In the genomic region with DNA sequence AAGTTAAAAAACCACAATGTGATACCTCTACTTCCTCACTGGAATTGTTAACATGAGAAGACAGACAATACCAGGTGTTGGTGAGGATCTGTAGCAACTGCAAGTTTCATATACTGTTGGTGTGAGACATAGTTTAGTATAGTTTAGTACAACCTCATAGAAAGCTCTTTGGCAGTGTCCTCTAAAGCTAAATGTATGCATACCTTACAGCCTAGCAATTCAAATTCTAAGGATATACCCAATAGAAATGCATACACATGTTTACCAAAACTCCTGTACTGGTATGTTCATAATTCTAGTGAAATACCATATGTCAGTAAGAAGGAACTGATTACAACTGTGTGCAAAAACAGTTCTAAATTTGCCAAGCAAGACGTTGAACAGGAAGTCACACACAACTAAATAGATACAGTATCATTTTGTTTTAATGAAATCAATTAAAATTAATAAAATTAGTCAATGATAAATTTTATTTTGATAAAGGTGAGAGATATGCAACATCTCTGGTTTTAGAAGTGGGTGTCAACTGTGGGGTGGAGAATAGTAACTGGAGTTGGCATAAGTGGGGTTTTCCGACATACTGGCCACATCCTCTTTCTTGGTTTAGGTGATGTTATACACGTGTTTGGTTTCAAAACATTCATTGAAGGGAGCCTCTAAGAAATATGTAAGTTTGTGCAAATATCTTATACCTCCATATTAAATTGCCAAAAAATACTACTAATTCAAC, we compare ENCODE assay signal across 7 cellular contexts.
DNase-seq lines count a peak whose midpoint lies in the region; ATAC-seq and TF ChIP-seq lines count a peak whose summit lies in the region.

No MANE protein-coding gene starts in this region.

- WGBS in spleen, 5 donors, result 16 to 34% (median 21%) methylated on average over 3 of the region's 3 CpGs
- 61% methylated on average over 3 of the region's 3 CpGs for WGBS in esophagus muscularis mucosa

- H3K4me3 ChIP-seq in OCI-LY1 (ENCODE audit: low read depth, low read length, poor library complexity, severe bottlenecking) (no peak overlapping the region), spleen (no peak overlapping the region), esophagus muscularis mucosa (no peak overlapping the region)

- no peaks in the 10 kb centered on the region for H4K20me1 ChIP-seq in OCI-LY1 (ENCODE audit: insufficient read depth, low read length)

- TF ChIP-seq CTCF in OCI-LY1 (IDR thresholded peaks at IDR 0.05; ENCODE audit: low read length) (no peak), spleen (IDR thresholded peaks at IDR 0.05 in 8 of 11, conservative IDR thresholded peaks at IDR 0.05 in 3 of 11) (no peak), esophagus muscularis mucosa (IDR thresholded peaks at IDR 0.05) (no peak)

- intact Hi-C loops in spleen (cut with DNase I; ENCODE audit: low total_unique reads) (no loop called here), esophagus muscularis mucosa (cut with DNase I) (no loop called here)

- ATAC-seq in GM19025 (IDR thresholded peaks at IDR 0.05; ENCODE audit: low read depth, unreplicated experiment) (peak; percentile 89), HG02852 (IDR thresholded peaks at IDR 0.05; ENCODE audit: unreplicated experiment) (peak; percentile 92)

- peaks cover 34% of the 10 kb centered on the region for H3K4me1 ChIP-seq in OCI-LY1 (ENCODE audit: insufficient read depth, low read length, severe bottlenecking)
- H3K4me1 ChIP-seq in spleen, result peaks cover 8 to 25% (median 11%) of the 10 kb centered on the region in 6 donors
- H3K4me1 ChIP-seq in esophagus muscularis mucosa, result no peaks in the 10 kb centered on the region

- H3K36me3 ChIP-seq in OCI-LY1 (ENCODE audit: insufficient read depth, low read length) (no peaks in the 10 kb centered on the region; the same call in 1 of the 2 replicates), spleen (no peaks in the 10 kb centered on the region), esophagus muscularis mucosa (no peaks in the 10 kb centered on the region)

- peaks cover 8% of the 10 kb centered on the region; the same call in 1 of the 2 replicates for H3K9me3 ChIP-seq in OCI-LY1 (ENCODE audit: low read length)
- H3K9me3 ChIP-seq in spleen, result peaks cover 0 to 7% (median 0%) of the 10 kb centered on the region in 8 donors
- no peaks in the 10 kb centered on the region for H3K9me3 ChIP-seq in esophagus muscularis mucosa

- H3K27me3 ChIP-seq in OCI-LY1 (ENCODE audit: insufficient read depth, low read length) (no peaks in the 10 kb centered on the region), spleen (replicated peaks in 1 of 7) (no peaks in the 10 kb centered on the region), esophagus muscularis mucosa (no peaks in the 10 kb centered on the region)

- DNase-seq in spleen (no peak), NCI-H1694 treated with DMSO at 0.1 percent for 48 hours (lab: John Stamatoyannopoulos, UW) (no peak), SHP77 (lab: John Stamatoyannopoulos, UW) (no peak), esophagus muscularis mucosa (ENCODE audit: extremely low spot score) (no peak)

- H3K4me2 ChIP-seq in OCI-LY1 (ENCODE audit: low read length), result peak overlapping the region; percentile 43; the same call in 1 of the 2 replicates

- TF ChIP-seq POLR2A in spleen (IDR thresholded peaks at IDR 0.05) (no peak), esophagus muscularis mucosa (IDR thresholded peaks at IDR 0.05; ENCODE audit: low read depth) (no peak)

- no peak overlapping the region for H3K9ac ChIP-seq in OCI-LY1 (ENCODE audit: low read length)

- no peaks in the 10 kb centered on the region for H3F3A ChIP-seq in OCI-LY1 (ENCODE audit: insufficient read depth, low read length)

- no peaks in the 10 kb centered on the region for H3K9me2 ChIP-seq in OCI-LY1 (ENCODE audit: low read depth, low read length)

- H3K27ac ChIP-seq in OCI-LY1 (ENCODE audit: low read depth, low read length, poor library complexity, severe bottlenecking), result peak overlapping the region; percentile 68
- H3K27ac ChIP-seq in spleen, result peak overlapping the region in 6 of 8 donors; percentile 1 to 73 (median 32)
- H3K27ac ChIP-seq in esophagus muscularis mucosa (replicated peaks in 1 of 4), result no peak overlapping the region

- no peak for TF ChIP-seq EP300 in esophagus muscularis mucosa (IDR thresholded peaks at IDR 0.05)

- H2AFZ ChIP-seq in OCI-LY1 (ENCODE audit: low read length), result peak overlapping the region; percentile 74; the same call in 1 of the 2 replicates

- no peaks in the 10 kb centered on the region for H3K79me2 ChIP-seq in OCI-LY1 (ENCODE audit: insufficient read depth, low read length)

Comparison
In these comparisons a context has a peak if more than half of its experiments do, and no peak if none do; other contexts are left out.
1. H3K27ac ChIP-seq: peak in OCI-LY1 (single experiment) and spleen (6 of 8); none in esophagus muscularis mucosa (0 of 4).